19 cellular contexts compared by ENCODE assay signal in genomic region chrX:130704053-130705038, GRCh38.
A peak's percentile ranks its signal among the peaks of the same experiment; 100 is the strongest.
DNase-seq lines count a peak whose midpoint lies in the region; ATAC-seq, FAIRE-seq and TF ChIP-seq lines count a peak whose summit lies in the region.
"Had no signal": no experiment of that assay in that cellular context is flagged by ENCODE, and none has a peak within 500 bp of the region (broad histone marks: within the 10 kb centered on the region; RNA-seq: fewer than 3 reads in every experiment).

No MANE protein-coding gene starts in this region.

- CTCF ChIA-PET in K562 (lab: Yijun Ruan, JAX; ENCODE audit: low intra/inter-chr PET ratio) = no interaction called here

- H3K4me1 ChIP-seq in heart left ventricle (peaks cover 0 to 21% (median 2%) of the 10 kb centered on the region in 12 donors), K562 (replicated peaks in 1 of 2; ENCODE audit: control insufficient read depth in 2 of 2, insufficient read depth in 2 of 2, low read length in 2 of 2) (peaks cover 2 to 26% of the 10 kb centered on the region in 2 experiments; a peak in 4 of 5 replicates), right cardiac atrium (ENCODE audit: control insufficient read depth, insufficient read depth, low read length) (no peaks in the 10 kb centered on the region), aorta (ENCODE audit: control insufficient read depth in 1 of 2, insufficient read depth in 2 of 2, low read length in 2 of 2) (no peaks in the 10 kb centered on the region)

- H3K36me3 ChIP-seq in heart left ventricle = peaks cover 0 to 4% (median 0%) of the 10 kb centered on the region in 9 donors
- no peaks in the 10 kb centered on the region for H3K36me3 ChIP-seq in K562 (ENCODE audit: control insufficient read depth, insufficient read depth, low read length)
- H3K36me3 ChIP-seq in aorta (ENCODE audit: control insufficient read depth in 1 of 2, insufficient read depth in 2 of 2, low read length in 1 of 2) = no peaks in the 10 kb centered on the region

- H3K9me1 ChIP-seq in K562 (ENCODE audit: control insufficient read depth, insufficient read depth, low read length) = no peaks in the 10 kb centered on the region

- no peak for DNase-seq in heart left ventricle
- DNase-seq in cardiac septum (ENCODE audit: low spot score) = no peak
- peak in 2 of 4 experiments; percentile 12 to 30 for DNase-seq in K562 (ENCODE audit: extremely low read depth in 1 of 4, low spot score in 3 of 4)
- DNase-seq in right cardiac atrium = no peak
- no peak for DNase-seq in aorta
- DNase-seq in cerebellar cortex (ENCODE audit: low spot score) = no peak
- no peak for DNase-seq in activated T-cell treated with anti-CD3 and anti-CD28 coated beads, Interleukin-2, amount 50 U/mL, for 1 hour
- DNase-seq: activated CD8-positive, alpha-beta memory T cell treated with anti-CD3 and anti-CD28 coated beads for 24 hours; activated gamma-delta T cell treated with Interleukin-2 at 50 U/mL for 16 hours; DMS79; dorsolateral prefrontal cortex; head of caudate nucleus; left cardiac atrium; NCI-H1417 treated with DMSO at 0.1 percent for 48 hours; NCI-H510A treated with DMSO at 0.1 percent for 48 hours; stimulated activated CD8-positive, alpha-beta memory T cell treated with anti-CD3 and anti-CD28 coated beads, Interleukin-4, amount 100 ng/mL, for 48 hours; T1000 had no signal

- no peak for FAIRE-seq in K562 (lab: Jason Lieb, UNC)
- FAIRE-seq: RCC 7860 had no signal

- peak overlapping the region; percentile 49 for H3K4me2 ChIP-seq in K562 (ENCODE audit: insufficient read depth, low read length)

- peak; percentile 20 to 34 (median 24) for ATAC-seq in heart left ventricle
- ATAC-seq in K562 = peak; percentile 77
- peak; percentile 36 to 67 for ATAC-seq in right cardiac atrium
- ATAC-seq in aorta (ENCODE audit: low FRiP score) = peak; percentile 69
- no peak for ATAC-seq in GM19455 (IDR thresholded peaks at IDR 0.05; ENCODE audit: unreplicated experiment)

- no peak for TF ChIP-seq POLR2A in heart left ventricle (IDR thresholded peaks at IDR 0.05)
- no peak for TF ChIP-seq POLR2A in K562 (conservative IDR thresholded peaks at IDR 0.05)

- no peak; the same call in 1 of the 2 replicates for TF ChIP-seq EP300 in K562 (IDR thresholded peaks at IDR 0.05; ENCODE audit: low read length)

- TF ChIP-seq CTCF in heart left ventricle (IDR thresholded peaks at IDR 0.05) = no peak
- TF ChIP-seq CTCF in K562 (IDR thresholded peaks at IDR 0.05 in 2 of 3, conservative IDR thresholded peaks at IDR 0.05 in 1 of 3; ENCODE audit: insufficient read depth in 2 of 3, low read depth in 1 of 3, low read length in 3 of 3) = no peak

- H3K9me3 ChIP-seq in heart left ventricle (no peaks in the 10 kb centered on the region), K562 (replicated peaks; ENCODE audit: control insufficient read depth, insufficient read depth, low read depth, low read length) (no peaks in the 10 kb centered on the region), right cardiac atrium (ENCODE audit: control insufficient read depth, low read length) (no peaks in the 10 kb centered on the region), aorta (ENCODE audit: control insufficient read depth, low read length) (no peaks in the 10 kb centered on the region)

- H3K79me2 ChIP-seq in K562 (ENCODE audit: control insufficient read depth, insufficient read depth, low read length) = no peaks in the 10 kb centered on the region

- H3K27me3 ChIP-seq in heart left ventricle (no peaks in the 10 kb centered on the region), K562 (ENCODE audit: control insufficient read depth in 2 of 2, insufficient read depth in 2 of 2, low read length in 2 of 2) (no peaks in the 10 kb centered on the region), right cardiac atrium (ENCODE audit: control insufficient read depth, insufficient read depth) (no peaks in the 10 kb centered on the region), aorta (ENCODE audit: control insufficient read depth in 1 of 2, insufficient read depth in 2 of 2, low read length in 1 of 2) (no peaks in the 10 kb centered on the region)

- WGBS in heart left ventricle, 4 donors = 60 to 81% (median 67%) methylated on average over 4 of the region's 4 CpGs
- WGBS in K562 (ENCODE audit: insufficient coverage, low coverage, missing lambda C conversion rate) = 28% methylated on average over 4 of the region's 4 CpGs
- 49% methylated on average over 4 of the region's 4 CpGs for WGBS in right cardiac atrium
- WGBS in aorta, 2 donors = 28 to 33% methylated on average over 4 of the region's 4 CpGs

- BruUV-seq in K562 (replicated peaks; lab: Mats Ljungman, UMichigan) = no TSS peak

- H3K4me3 ChIP-seq in heart left ventricle (peak overlapping the region in 1 of 12 donors; percentile 7), K562 (no peak overlapping the region), right cardiac atrium (ENCODE audit: low read length) (no peak overlapping the region), aorta (ENCODE audit: low read length in 2 of 2) (no peak overlapping the region)
- H3K4me3 ChIP-seq: dorsolateral prefrontal cortex had no signal

- POLR2A ChIA-PET in K562 (lab: Yijun Ruan, JAX) = interaction anchor here (0.6 kb wide), 1 partner anchor 10 kb away, joined by 3 read pairs; no protein-coding TSS in a partner anchor

- peak overlapping the region in 1 of 2 experiments; percentile 41; a peak in 2 of 4 replicates for H3K9ac ChIP-seq in K562 (ENCODE audit: insufficient read depth in 1 of 2, low read depth in 2 of 2, low read length in 2 of 2)

- H4K20me1 ChIP-seq in K562 (replicated peaks; ENCODE audit: control insufficient read depth, insufficient read depth, low read length) = no peaks in the 10 kb centered on the region

- intact Hi-C loops in heart left ventricle (cut with DNase I) (no loop called here), cardiac septum (cut with DNase I) (no loop called here), K562 (cut with micrococcal nuclease) (no loop called here), right cardiac atrium (cut with DNase I) (no loop called here), aorta (cut with DNase I) (no loop called here)

- in situ Hi-C loops in K562 (cut with MboI) = no loop called here

- H2AFZ ChIP-seq in K562 (ENCODE audit: low read depth, low read length) = peak overlapping the region; percentile 38; the same call in 1 of the 2 replicates

- TF ChIP-seq RAD21 in K562 (CRISPR knock-in tag; conservative IDR thresholded peaks at IDR 0.05 in 1 of 2, IDR thresholded peaks at IDR 0.05 in 1 of 2) = no peak

- peak overlapping the region in 2 of 12 donors; percentile 26 to 39 for H3K27ac ChIP-seq in heart left ventricle
- peak overlapping the region; percentile 66; the same call in 2 of the 3 replicates for H3K27ac ChIP-seq in K562 (ENCODE audit: extremely low read depth, low read depth, low read length)
- H3K27ac ChIP-seq in right cardiac atrium (ENCODE audit: low read length) = peak overlapping the region; percentile 19
- peak overlapping the region in 1 of 2 donors; percentile 19 for H3K27ac ChIP-seq in aorta (ENCODE audit: low read depth in 1 of 2, low read length in 2 of 2)

TF ChIP-seq in K562, 482 proteins besides CTCF, POLR2A, EP300 and RAD21 (continues in another document):
- TF ChIP-seq, protein P1, sequence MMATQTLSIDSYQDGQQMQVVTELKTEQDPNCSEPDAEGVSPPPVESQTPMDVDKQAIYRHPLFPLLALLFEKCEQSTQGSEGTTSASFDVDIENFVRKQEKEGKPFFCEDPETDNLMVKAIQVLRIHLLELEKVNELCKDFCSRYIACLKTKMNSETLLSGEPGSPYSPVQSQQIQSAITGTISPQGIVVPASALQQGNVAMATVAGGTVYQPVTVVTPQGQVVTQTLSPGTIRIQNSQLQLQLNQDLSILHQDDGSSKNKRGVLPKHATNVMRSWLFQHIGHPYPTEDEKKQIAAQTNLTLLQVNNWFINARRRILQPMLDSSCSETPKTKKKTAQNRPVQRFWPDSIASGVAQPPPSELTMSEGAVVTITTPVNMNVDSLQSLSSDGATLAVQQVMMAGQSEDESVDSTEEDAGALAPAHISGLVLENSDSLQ (IDR thresholded peaks at IDR 0.05) = peak; percentile 44
- TF ChIP-seq, protein P2, sequence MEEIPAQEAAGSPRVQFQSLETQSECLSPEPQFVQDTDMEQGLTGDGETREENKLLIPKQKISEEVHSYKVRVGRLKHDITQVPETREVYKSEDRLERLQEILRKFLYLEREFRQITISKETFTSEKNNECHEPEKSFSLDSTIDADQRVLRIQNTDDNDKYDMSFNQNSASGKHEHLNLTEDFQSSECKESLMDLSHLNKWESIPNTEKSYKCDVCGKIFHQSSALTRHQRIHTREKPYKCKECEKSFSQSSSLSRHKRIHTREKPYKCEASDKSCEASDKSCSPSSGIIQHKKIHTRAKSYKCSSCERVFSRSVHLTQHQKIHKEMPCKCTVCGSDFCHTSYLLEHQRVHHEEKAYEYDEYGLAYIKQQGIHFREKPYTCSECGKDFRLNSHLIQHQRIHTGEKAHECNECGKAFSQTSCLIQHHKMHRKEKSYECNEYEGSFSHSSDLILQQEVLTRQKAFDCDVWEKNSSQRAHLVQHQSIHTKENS (CRISPR knock-in tag; IDR thresholded peaks at IDR 0.05) = no peak
- TF ChIP-seq ARID1B (IDR thresholded peaks at IDR 0.05) = peak; percentile 60
- TF ChIP-seq, protein P3, sequence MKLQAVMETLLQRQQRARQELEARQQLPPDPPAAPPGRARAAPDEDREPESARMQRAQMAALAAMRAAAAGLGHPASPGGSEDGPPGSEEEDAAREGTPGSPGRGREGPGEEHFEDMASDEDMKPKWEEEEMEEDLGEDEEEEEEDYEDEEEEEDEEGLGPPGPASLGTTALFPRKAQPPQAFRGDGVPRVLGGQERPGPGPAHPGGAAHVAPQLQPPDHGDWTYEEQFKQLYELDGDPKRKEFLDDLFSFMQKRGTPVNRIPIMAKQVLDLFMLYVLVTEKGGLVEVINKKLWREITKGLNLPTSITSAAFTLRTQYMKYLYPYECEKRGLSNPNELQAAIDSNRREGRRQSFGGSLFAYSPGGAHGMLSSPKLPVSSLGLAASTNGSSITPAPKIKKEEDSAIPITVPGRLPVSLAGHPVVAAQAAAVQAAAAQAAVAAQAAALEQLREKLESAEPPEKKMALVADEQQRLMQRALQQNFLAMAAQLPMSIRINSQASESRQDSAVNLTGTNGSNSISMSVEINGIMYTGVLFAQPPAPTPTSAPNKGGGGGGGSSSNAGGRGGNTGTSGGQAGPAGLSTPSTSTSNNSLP (IDR thresholded peaks at IDR 0.05; ENCODE audit: borderline replicate concordance, low read depth, low read length) = no peak
- TF ChIP-seq FOSL1 (tag; conservative IDR thresholded peaks at IDR 0.05) = peak; percentile 82
